1 cellular context compared by ENCODE assay signal in the genomic region with DNA sequence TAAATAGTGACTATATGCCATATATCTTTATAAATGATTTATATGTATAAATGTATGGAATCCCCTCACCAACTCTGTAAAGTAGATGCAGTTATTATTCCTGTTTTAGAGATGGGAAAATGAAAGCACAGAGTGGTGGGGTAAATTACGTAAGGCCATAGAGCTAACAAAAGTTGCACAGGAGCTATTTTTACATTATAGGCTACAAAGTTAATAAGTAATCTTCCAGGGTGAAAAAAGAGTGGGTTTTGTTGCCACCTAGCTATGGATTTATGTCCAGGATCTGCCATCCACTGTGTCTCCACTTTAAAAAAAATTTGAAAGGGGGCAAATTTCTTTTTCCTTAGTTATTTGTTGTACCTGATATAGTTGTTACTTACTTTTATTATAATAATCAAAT.
TF ChIP-seq lines count a peak whose summit lies in the region.

No MANE protein-coding gene starts in this region.

TF ChIP-seq in HepG2, 621 proteins besides CTCF, POLR2A, EP300 and RAD21 (continued from another document):
- TF ChIP-seq HNF1A (IDR thresholded peaks at IDR 0.05; ENCODE audit: low read depth) (peak; percentile 73), HNF1A (CRISPR knock-in tag; IDR thresholded peaks at IDR 0.05; ENCODE audit: borderline replicate concordance) (no peak; the same call in 1 of the 2 replicates), HNRNPUL1 (IDR thresholded peaks at IDR 0.05; ENCODE audit: low read depth, low read length) (peak; percentile 84), CEBPG (CRISPR knock-in tag; IDR thresholded peaks at IDR 0.05) (peak; percentile 33; the same call in 1 of the 2 replicates), STAG1 (CRISPR knock-in tag; IDR thresholded peaks at IDR 0.05) (peak; percentile 24; the same call in 1 of the 2 replicates), GATAD1 (CRISPR knock-in tag; IDR thresholded peaks at IDR 0.05) (no peak), XRCC5 (optimal IDR thresholded peaks at IDR 0.05; ENCODE audit: low read length) (no peak), SMC3 (IDR thresholded peaks at IDR 0.05; ENCODE audit: low read length) (peak; percentile 19; the same call in 1 of the 2 replicates)
